18 cellular contexts compared by ENCODE assay signal in the genomic region with DNA sequence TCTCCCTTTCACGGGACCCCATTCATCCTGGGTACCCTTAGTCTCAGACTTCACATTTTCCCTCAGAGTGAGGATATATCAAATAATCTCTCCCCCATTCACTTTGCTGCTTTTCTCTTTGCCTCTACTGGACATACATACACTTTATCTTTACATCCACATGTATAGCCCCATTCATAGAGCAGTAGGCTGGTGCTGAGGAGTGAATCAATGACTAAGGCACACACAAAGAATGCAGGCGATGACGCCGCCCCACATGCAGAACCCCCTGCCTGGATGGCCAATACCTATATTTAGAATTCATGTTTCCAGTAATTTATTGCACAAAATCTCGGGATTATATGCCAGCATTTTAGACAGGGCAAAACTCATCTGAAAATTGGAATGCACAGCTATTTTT.
A peak's percentile ranks its signal among the peaks of the same experiment; 100 is the strongest.
DNase-seq lines count a peak whose midpoint lies in the region; ATAC-seq and TF ChIP-seq lines count a peak whose summit lies in the region.
"Had no signal": no experiment of that assay in that cellular context is flagged by ENCODE, and none has a peak within 500 bp of the region (broad histone marks: within the 10 kb centered on the region; RNA-seq: fewer than 3 reads in every experiment).

No MANE protein-coding gene starts in this region.

- no peaks in the 10 kb centered on the region for H3K9me3 Mint-ChIP-seq in GM23338
- no peaks in the 10 kb centered on the region for H3K9me3 Mint-ChIP-seq in osteocyte (ENCODE audit: unreplicated experiment)
- H3K9me3 Mint-ChIP-seq: HFFc6 had no signal

- ATAC-seq in GM23338 (no peak), esophagus mucosa (no peak)
- ATAC-seq: K562 had no signal

- H3K4me2 ChIP-seq in GM23338 = peak overlapping the region; percentile 41

- H3K27ac Mint-ChIP-seq in GM23338 (peak overlapping the region; percentile 22; the same call in 1 of the 2 replicates), osteocyte (ENCODE audit: unreplicated experiment) (peak overlapping the region; percentile 87)
- H3K27ac Mint-ChIP-seq: CD4-positive, CD25-positive, alpha-beta regulatory T cell; HFFc6 had no signal

- H3K4me1 Mint-ChIP-seq in GM23338 (peaks cover 27% of the 10 kb centered on the region), osteocyte (ENCODE audit: unreplicated experiment) (peaks cover 53% of the 10 kb centered on the region)
- H3K4me1 Mint-ChIP-seq: CD4-positive, CD25-positive, alpha-beta regulatory T cell had no signal

- DNase-seq in GM23338 (ENCODE audit: low spot score) (no peak), NCI-H69 (lab: John Stamatoyannopoulos, UW) (peak; percentile 62), brain microvascular endothelial cell (peak; percentile 74), osteocyte (ENCODE audit: extremely low spot score, unreplicated experiment) (no peak), GM20000 (ENCODE audit: low spot score) (no peak), activated T-cell treated with anti-CD3 and anti-CD28 coated beads for 4 hours (no peak)
- DNase-seq in central memory CD4-positive, alpha-beta T cell = no peak
- DNase-seq: AML-193; CD4-positive, CD25-positive, alpha-beta regulatory T cell; DMS79 treated with DMSO at 0.1 percent for 48 hours; HFFc6; NCI-H1092; NCI-H187; NCI-H446 treated with DMSO at 0.1 percent for 48 hours; RPMI8226; SJCRH30 had no signal

- H3F3A ChIP-seq in GM23338 (replicated peaks; ENCODE audit: low read depth) = no peaks in the 10 kb centered on the region

- H3K4me3 Mint-ChIP-seq in GM23338 (no peak overlapping the region), osteocyte (ENCODE audit: unreplicated experiment) (no peak overlapping the region)
- H3K4me3 Mint-ChIP-seq: CD4-positive, CD25-positive, alpha-beta regulatory T cell; HFFc6 had no signal

- H3K79me2 ChIP-seq in GM23338 (replicated peaks; ENCODE audit: insufficient read depth) = no peaks in the 10 kb centered on the region

- in situ Hi-C loops in brain microvascular endothelial cell (cut with HindIII; ENCODE audit: low pct_ligation_motif_present, low sequenced_read_pairs) = no loop called here

- H3K4me3 ChIP-seq in GM23338 (no peak overlapping the region), brain microvascular endothelial cell (ENCODE audit: low read depth, low read length) (no peak overlapping the region)
- H3K4me3 ChIP-seq: K562, SJCRH30 had no signal

- H3K27me3 Mint-ChIP-seq in GM23338 (ENCODE audit: insufficient read depth, low read depth, poor library complexity) (no peaks in the 10 kb centered on the region), osteocyte (ENCODE audit: unreplicated experiment) (no peaks in the 10 kb centered on the region)
- H3K27me3 Mint-ChIP-seq: CD4-positive, CD25-positive, alpha-beta regulatory T cell had no signal

- TF ChIP-seq CTCF in GM23338 (conservative IDR thresholded peaks at IDR 0.05; ENCODE audit: low read depth in 2 of 2) (no peak), brain microvascular endothelial cell (IDR thresholded peaks at IDR 0.05; ENCODE audit: low read depth, low read length, missing control alignments) (no peak), osteocyte (IDR thresholded peaks at IDR 0.05) (no peak), GM20000 (IDR thresholded peaks at IDR 0.05; ENCODE audit: extremely low read depth, missing control alignments) (no peak)

- H3K36me3 Mint-ChIP-seq in GM23338 (ENCODE audit: low read depth) (no peaks in the 10 kb centered on the region), osteocyte (ENCODE audit: unreplicated experiment) (no peaks in the 10 kb centered on the region)
- H3K36me3 Mint-ChIP-seq: CD4-positive, CD25-positive, alpha-beta regulatory T cell had no signal

- H3K36me3 ChIP-seq in GM23338 (ENCODE audit: insufficient read depth) = no peaks in the 10 kb centered on the region
- H3K36me3 ChIP-seq in brain microvascular endothelial cell (replicated peaks) = no peaks in the 10 kb centered on the region
- H3K36me3 ChIP-seq: SJCRH30 had no signal

- H3K27ac ChIP-seq in GM23338 (ENCODE audit: low read depth) = no peak overlapping the region
- peak overlapping the region; percentile 99 for H3K27ac ChIP-seq in brain microvascular endothelial cell
- H3K27ac ChIP-seq: SJCRH30 had no signal

- H4K20me1 ChIP-seq in GM23338 (replicated peaks; ENCODE audit: insufficient read depth) = no peaks in the 10 kb centered on the region

- H3K9me2 ChIP-seq in GM23338 (ENCODE audit: insufficient read depth) = no peaks in the 10 kb centered on the region

- H3K27me3 ChIP-seq in GM23338 (ENCODE audit: insufficient read depth) (no peaks in the 10 kb centered on the region), brain microvascular endothelial cell (replicated peaks) (no peaks in the 10 kb centered on the region)
- H3K27me3 ChIP-seq: SJCRH30 had no signal

- H2AFZ ChIP-seq in GM23338 = no peak overlapping the region

- H3K4me1 ChIP-seq in GM23338 (ENCODE audit: insufficient read depth) = peaks cover 21% of the 10 kb centered on the region
- H3K4me1 ChIP-seq: SJCRH30 had no signal

TF ChIP-seq in GM23338, 12 proteins besides CTCF, POLR2A, EP300 and RAD21 (continues in another document):
- no peak for TF ChIP-seq POLR2AphosphoS5 (IDR thresholded peaks at IDR 0.05; ENCODE audit: low read depth)
- no peak for TF ChIP-seq EZH2phosphoT487 (IDR thresholded peaks at IDR 0.05; ENCODE audit: unreplicated experiment)
- no peak for TF ChIP-seq ETS1 (IDR thresholded peaks at IDR 0.05)
- no peak for TF ChIP-seq EZH2 (IDR thresholded peaks at IDR 0.05; ENCODE audit: low read depth, unreplicated experiment)
- TF ChIP-seq STAT1 (IDR thresholded peaks at IDR 0.05; ENCODE audit: unreplicated experiment) = no peak
- no peak for TF ChIP-seq ZNF462 (CRISPR knock-in tag; IDR thresholded peaks at IDR 0.05)
- no peak for TF ChIP-seq ZNF331 (CRISPR knock-in tag; IDR thresholded peaks at IDR 0.05; ENCODE audit: low read depth)
- TF ChIP-seq ZNF114 (CRISPR knock-in tag; IDR thresholded peaks at IDR 0.05) = no peak

Comparison
In these comparisons a context has a peak if more than half of its experiments do, and no peak if none do; other contexts are left out.
1. DNase-seq: peak in NCI-H69 (single experiment) and brain microvascular endothelial cell (single experiment); none in GM23338 (single experiment), osteocyte (single experiment), GM20000 (single experiment), activated T-cell treated with anti-CD3 and anti-CD28 coated beads for 4 hours (single experiment) and central memory CD4-positive, alpha-beta T cell (single experiment).